In genomic region chr13:94822356-94822755, GRCh38 we compare ENCODE assay signal across 1 cellular context.
TF ChIP-seq lines count a peak whose summit lies in the region.

No MANE protein-coding gene starts in this region.

TF ChIP-seq in GM23338, 12 proteins besides CTCF, POLR2A, EP300 and RAD21 (continued from another document):
- TF ChIP-seq ETS1 (IDR thresholded peaks at IDR 0.05), result no peak
- TF ChIP-seq ZNF331 (CRISPR knock-in tag; IDR thresholded peaks at IDR 0.05; ENCODE audit: low read depth), result no peak
- no peak for TF ChIP-seq EZH2 (IDR thresholded peaks at IDR 0.05; ENCODE audit: low read depth, unreplicated experiment)
- no peak for TF ChIP-seq CREB1 (CRISPR knock-in tag; IDR thresholded peaks at IDR 0.05; ENCODE audit: low read depth)
- TF ChIP-seq EZH2phosphoT487 (IDR thresholded peaks at IDR 0.05; ENCODE audit: unreplicated experiment), result no peak
- TF ChIP-seq REST (IDR thresholded peaks at IDR 0.05; ENCODE audit: unreplicated experiment), result no peak
- TF ChIP-seq STAT1 (IDR thresholded peaks at IDR 0.05; ENCODE audit: unreplicated experiment), result no peak
- TF ChIP-seq ZNF114 (CRISPR knock-in tag; IDR thresholded peaks at IDR 0.05), result no peak
